In genomic region chr4:82900335-82901128, GRCh38 we compare ENCODE assay signal across 8 cellular contexts. TPM values are rescaled to one million over a fixed set of nuclear protein-coding genes. Genes with fewer than 3 reads are reported as not detected.
DNase-seq lines count a peak whose midpoint lies in the region; ATAC-seq and TF ChIP-seq lines count a peak whose summit lies in the region.

THAP9 (plus strand) TSS chr4:82900735; CDS start chr4:82900803, 68 bp downstream.

- no peaks in the 10 kb centered on the region for H3K9me3 Mint-ChIP-seq in activated naive CD8-positive, alpha-beta T cell treated with anti-CD3 and anti-CD28 coated beads for 36 hours
- H3K9me3 Mint-ChIP-seq in glutamatergic neuron (ENCODE audit: unreplicated experiment): no peaks in the 10 kb centered on the region

- no peak within 1 kb of the TSS for H3K27ac Mint-ChIP-seq in activated naive CD8-positive, alpha-beta T cell treated with anti-CD3 and anti-CD28 coated beads for 36 hours
- no peak within 1 kb of the TSS for H3K27ac Mint-ChIP-seq in glutamatergic neuron (ENCODE audit: unreplicated experiment)

- TF ChIP-seq POLR2A in GM10847 (IDR thresholded peaks at IDR 0.05; ENCODE audit: extremely low read depth, insufficient read length): peak; percentile 55
- peak; percentile 12 for TF ChIP-seq POLR2A in testis (IDR thresholded peaks at IDR 0.05)

- H3K9ac ChIP-seq in SK-N-SH: peak within 1 kb of the TSS; percentile 87

- H3K79me2 ChIP-seq in SK-N-SH (ENCODE audit: insufficient read depth): peaks cover 75% of the 10 kb centered on the region

- peaks cover 11% of the 10 kb centered on the region; the same call in 1 of the 2 replicates for H4K20me1 ChIP-seq in SK-N-SH (ENCODE audit: insufficient read depth)

- peaks cover 37% of the 10 kb centered on the region for H3K4me1 Mint-ChIP-seq in activated naive CD8-positive, alpha-beta T cell treated with anti-CD3 and anti-CD28 coated beads for 36 hours
- peaks cover 14% of the 10 kb centered on the region for H3K4me1 Mint-ChIP-seq in glutamatergic neuron (ENCODE audit: low read depth, unreplicated experiment)

- ATAC-seq in HG02623 (IDR thresholded peaks at IDR 0.05; ENCODE audit: unreplicated experiment) (peak; percentile 92), omental fat pad (ENCODE audit: low FRiP score) (peak; percentile 99)

- H3K9me3 ChIP-seq in SK-N-SH: no peaks in the 10 kb centered on the region
- no peaks in the 10 kb centered on the region for H3K9me3 ChIP-seq in testis

- H3K4me3 Mint-ChIP-seq in activated naive CD8-positive, alpha-beta T cell treated with anti-CD3 and anti-CD28 coated beads for 36 hours: no peak within 1 kb of the TSS
- no peak within 1 kb of the TSS for H3K4me3 Mint-ChIP-seq in glutamatergic neuron (ENCODE audit: unreplicated experiment)

- no peaks in the 10 kb centered on the region for H3K27me3 Mint-ChIP-seq in activated naive CD8-positive, alpha-beta T cell treated with anti-CD3 and anti-CD28 coated beads for 36 hours
- H3K27me3 Mint-ChIP-seq in glutamatergic neuron (ENCODE audit: unreplicated experiment): no peaks in the 10 kb centered on the region

- H3K27ac ChIP-seq in SK-N-SH (ENCODE audit: low read depth in 2 of 2, low read length in 1 of 2) (peak within 1 kb of the TSS; percentile 96 to 98), testis (peak within 1 kb of the TSS; percentile 99)

- DNase-seq in NCI-H1092 treated with DMSO at 0.1 percent for 48 hours (lab: John Stamatoyannopoulos, UW): peak; percentile 98
- peak; percentile 90 for DNase-seq in SK-N-SH
- DNase-seq in activated naive CD8-positive, alpha-beta T cell treated with anti-CD3 and anti-CD28 coated beads for 36 hours: peak; percentile 98
- peak; percentile 94 for DNase-seq in glutamatergic neuron
- DNase-seq in omental fat pad (ENCODE audit: low spot score): peak; percentile 90
- DNase-seq in testis: peak; percentile 99

- no peaks in the 10 kb centered on the region for H3K9me2 ChIP-seq in SK-N-SH

- WGBS in SK-N-SH (ENCODE audit: low lambda C conversion rate): 1% methylated on average over 38 of the region's 69 CpGs
- 1% methylated on average over 26 to 64 of the region's 69 CpGs for WGBS in testis, 2 donors

- no peaks in the 10 kb centered on the region for H3K27me3 ChIP-seq in SK-N-SH (ENCODE audit: insufficient read depth)
- no peaks in the 10 kb centered on the region for H3K27me3 ChIP-seq in testis

- peak within 1 kb of the TSS; percentile 81 to 97 for H3K4me3 ChIP-seq in SK-N-SH (ENCODE audit: low read depth in 2 of 2, low read length in 1 of 2)
- H3K4me3 ChIP-seq in testis: peak within 1 kb of the TSS; percentile 72 to 80

- H3K4me1 ChIP-seq in SK-N-SH (ENCODE audit: control insufficient read depth in 1 of 2, insufficient read depth in 2 of 2, low read depth in 1 of 2, low read length in 1 of 2) (peaks cover 5 to 8% of the 10 kb centered on the region in 2 experiments; a peak in 3 of 4 replicates), testis (peaks cover 15% of the 10 kb centered on the region)

- H3F3A ChIP-seq in SK-N-SH (replicated peaks; ENCODE audit: insufficient read depth): peaks cover 49% of the 10 kb centered on the region

- intact Hi-C loops in testis (cut with DNase I; ENCODE audit: low total_unique reads): no loop called here

- POLR2A ChIA-PET in SK-N-SH (lab: Yijun Ruan, JAX): interaction anchor here (0.6 to 1.9 kb wide), 6 partner anchors 13 to 491 kb away, joined by 3 to 11 read pairs (median 4); partner anchors contain the start of genes COPS4 and HNRNPDL

- H3K36me3 Mint-ChIP-seq in activated naive CD8-positive, alpha-beta T cell treated with anti-CD3 and anti-CD28 coated beads for 36 hours: peaks cover 13% of the 10 kb centered on the region
- H3K36me3 Mint-ChIP-seq in glutamatergic neuron (ENCODE audit: unreplicated experiment): no peaks in the 10 kb centered on the region

- TF ChIP-seq CTCF in SK-N-SH (IDR thresholded peaks at IDR 0.05): no peak
- no peak for TF ChIP-seq CTCF in glutamatergic neuron (IDR thresholded peaks at IDR 0.05; ENCODE audit: partially characterized antibody, unreplicated experiment)
- TF ChIP-seq CTCF in omental fat pad (IDR thresholded peaks at IDR 0.05): no peak
- peak in 2 of 3 experiments; percentile 4 to 25 for TF ChIP-seq CTCF in testis (IDR thresholded peaks at IDR 0.05)

- TF ChIP-seq RAD21 in SK-N-SH (IDR thresholded peaks at IDR 0.05; ENCODE audit: low read length): no peak; the same call in 1 of the 2 replicates

- peak within 1 kb of the TSS; percentile 83 for H3K4me2 ChIP-seq in SK-N-SH

- no peak; a peak in 1 of 4 replicates for TF ChIP-seq EP300 in SK-N-SH (IDR thresholded peaks at IDR 0.05; ENCODE audit: borderline replicate concordance in 1 of 2, low read depth in 1 of 2, low read length in 1 of 2)

- H3K36me3 ChIP-seq in SK-N-SH (replicated peaks in 1 of 2; ENCODE audit: control insufficient read depth in 1 of 2, insufficient read depth in 2 of 2, low read length in 1 of 2): peaks cover 16 to 25% of the 10 kb centered on the region in 2 experiments
- no peaks in the 10 kb centered on the region for H3K36me3 ChIP-seq in testis (ENCODE audit: low read depth, missing control alignments)

- peak within 1 kb of the TSS; percentile 58 for H2AFZ ChIP-seq in SK-N-SH (ENCODE audit: low read depth)

- CTCF ChIA-PET in SK-N-SH (lab: Yijun Ruan, JAX): interaction anchor here (0.6 to 1.7 kb wide), 4 partner anchors 15 to 113 kb away, joined by 3 to 5 read pairs (median 4); partner anchors contain the start of gene LIN54

TF ChIP-seq in SK-N-SH, 30 proteins besides CTCF, POLR2A, EP300 and RAD21 (continues in another document):
- TF ChIP-seq POLR2AphosphoS5 (IDR thresholded peaks at IDR 0.05; ENCODE audit: low read depth, low read length): peak; percentile 95
- no peak for TF ChIP-seq TEAD4 (IDR thresholded peaks at IDR 0.05; ENCODE audit: borderline replicate concordance, insufficient read depth)
- peak; percentile 96 for TF ChIP-seq CHD2 (IDR thresholded peaks at IDR 0.05; ENCODE audit: low read length, partially characterized antibody)
- peak; percentile 70 for TF ChIP-seq PBX3 (IDR thresholded peaks at IDR 0.05)
- no peak for TF ChIP-seq FOXM1 (IDR thresholded peaks at IDR 0.05; ENCODE audit: low read depth)
- TF ChIP-seq FOXJ3 (CRISPR knock-in tag; IDR thresholded peaks at IDR 0.05): no peak; the same call in 1 of the 2 replicates
- 0 out of 2 replicates have a peak, but pooled peaks have one; percentile 19 for TF ChIP-seq JUND (IDR thresholded peaks at IDR 0.05)
- TF ChIP-seq IRF3 (IDR thresholded peaks at IDR 0.05; ENCODE audit: low read depth, low read length): peak; percentile 72
- TF ChIP-seq MXI1 (IDR thresholded peaks at IDR 0.05; ENCODE audit: low read depth, low read length): no peak; the same call in none of the 2 replicates
- no peak for TF ChIP-seq REST (IDR thresholded peaks at IDR 0.05; ENCODE audit: low read depth, low read length)
- no peak for TF ChIP-seq SMC3 (IDR thresholded peaks at IDR 0.05; ENCODE audit: low read depth, low read length)
- TF ChIP-seq NRF1 (IDR thresholded peaks at IDR 0.05; ENCODE audit: low read depth, low read length): peak; percentile 51

RNA-seq across cellular contexts. Expression of gene THAP9, which starts in this region (rescaled TPM):
- 1.5 and 1.6 TPM in 2 replicates for polyA plus RNA-seq in SK-N-SH (2012; rRNA removed)
- 1.5 and 1.7 TPM in 2 replicates for polyA plus RNA-seq in SK-N-SH (2012; cell fraction: cytosol; rRNA removed)
- polyA plus RNA-seq in SK-N-SH (2012; cell fraction: nucleus; rRNA removed): 1.2 and 3.7 TPM in 2 replicates
- total RNA-seq in activated naive CD8-positive, alpha-beta T cell treated with anti-CD3 and anti-CD28 coated beads for 36 hours: 1 to 10 TPM; 3.8 to 4.9 TPM
- 8.7 TPM for total RNA-seq in glutamatergic neuron (ENCODE audit: unreplicated experiment)
- 10 to 100 TPM in 1 of 4 donors, 1 to 10 TPM in 3; 1.8 to 10.2 (median 2.9) TPM for total RNA-seq in omental fat pad
- 10 to 100 TPM; 21.7 to 29.0 TPM for total RNA-seq in testis
- 18.0 TPM for polyA plus RNA-seq in testis (ENCODE audit: insufficient read depth, low read depth, low replicate concordance)

Comparison
In these comparisons a context has a peak if more than half of its experiments do, and no peak if none do; other contexts are left out.
1. Peak in every context shown above with its lines: DNase-seq, ATAC-seq, H3K4me3 ChIP-seq and H3K27ac ChIP-seq.
2. CTCF ChIP-seq: peak in testis (2 of 3); none in SK-N-SH (single experiment), glutamatergic neuron (single experiment) and omental fat pad (0 of 3).